ENCODE assay signal across 18 cellular contexts in genomic region chr4:158869001-158869400, GRCh38.
A peak's percentile ranks its signal among the peaks of the same experiment; 100 is the strongest.
DNase-seq lines count a peak whose midpoint lies in the region; ATAC-seq and TF ChIP-seq lines count a peak whose summit lies in the region.
"Had no signal": no experiment of that assay in that cellular context is flagged by ENCODE, and none has a peak within 500 bp of the region (broad histone marks: within the 10 kb centered on the region; RNA-seq: fewer than 3 reads in every experiment).

No MANE protein-coding gene starts in this region.

- H3K27ac Mint-ChIP-seq in WTC11 = peak overlapping the region; percentile 62; the same call in 1 of the 2 replicates
- H3K27ac Mint-ChIP-seq in effector memory CD8-positive, alpha-beta T cell = peak overlapping the region; percentile 61 to 63
- H3K27ac Mint-ChIP-seq in nephron progenitor cell = peak overlapping the region; percentile 26
- H3K27ac Mint-ChIP-seq: B cell; CD8-positive, alpha-beta T cell; HFFc6 had no signal

- no peak for DNase-seq in WTC11 (ENCODE audit: low spot score)
- no peak for DNase-seq in effector memory CD8-positive, alpha-beta T cell
- DNase-seq in nephron progenitor cell = no peak
- DNase-seq in tibial artery = no peak
- no peak for DNase-seq in NK-92 treated with Interleukin-12 subunit alpha and Interleukin-12 subunit beta, amount 100 ng/mL, for 24 hours (lab: John Stamatoyannopoulos, UW)
- no peak for DNase-seq in left ventricle myocardium superior
- no peak for DNase-seq in Right ventricle myocardium superior
- DNase-seq: Caco-2; CD4-positive, CD25-positive, alpha-beta regulatory T cell; CD8-positive, alpha-beta T cell; DMS153; DND-41; HFFc6 had no signal

- intact Hi-C loops in tibial artery (cut with DNase I; ENCODE audit: low total_unique reads) (no loop called here), left ventricle myocardium superior (cut with micrococcal nuclease) (no loop called here), Right ventricle myocardium superior (cut with DNase I) (no loop called here)

- POLR2A ChIA-PET in WTC11 (lab: Charles Lee) = no interaction called here

- peak overlapping the region; percentile 64 to 78 for H3K27ac ChIP-seq in tibial artery
- H3K27ac ChIP-seq: BLaER1, C4-2B had no signal

- H3K4me3 Mint-ChIP-seq in WTC11 (no peak overlapping the region), nephron progenitor cell (no peak overlapping the region)
- no peak overlapping the region for H3K4me3 Mint-ChIP-seq in effector memory CD8-positive, alpha-beta T cell
- H3K4me3 Mint-ChIP-seq: B cell; CD4-positive, CD25-positive, alpha-beta regulatory T cell; CD8-positive, alpha-beta T cell; GM23338; HFFc6 had no signal

- H3K9me3 ChIP-seq in tibial artery = no peaks in the 10 kb centered on the region
- H3K9me3 ChIP-seq: BLaER1, Caco-2, HAP-1 had no signal

- H3K9me3 Mint-ChIP-seq in WTC11 (no peaks in the 10 kb centered on the region), nephron progenitor cell (no peaks in the 10 kb centered on the region)
- H3K9me3 Mint-ChIP-seq in effector memory CD8-positive, alpha-beta T cell = no peaks in the 10 kb centered on the region
- H3K9me3 Mint-ChIP-seq: CD4-positive, CD25-positive, alpha-beta regulatory T cell; CD8-positive, alpha-beta T cell; GM23338; HFFc6 had no signal

- H3K4me3 ChIP-seq in tibial artery = no peak overlapping the region
- H3K4me3 ChIP-seq: BLaER1, GM23338, HAP-1 had no signal

- peaks cover 3% of the 10 kb centered on the region for H3K36me3 Mint-ChIP-seq in WTC11
- peaks cover 11% of the 10 kb centered on the region for H3K36me3 Mint-ChIP-seq in effector memory CD8-positive, alpha-beta T cell (ENCODE audit: insufficient read depth)
- peaks cover 12% of the 10 kb centered on the region for H3K36me3 Mint-ChIP-seq in nephron progenitor cell (ENCODE audit: low read depth)

- peaks cover 2 to 29% (median 27%) of the 10 kb centered on the region in 3 donors for H3K36me3 ChIP-seq in tibial artery
- H3K36me3 ChIP-seq: HAP-1 had no signal

- H3K4me1 ChIP-seq in tibial artery = peaks cover 0 to 46% (median 28%) of the 10 kb centered on the region in 4 donors

- CTCF ChIA-PET in WTC11 (lab: Charles Lee) = interaction anchor here (1.2 kb wide), 1 partner anchor 334 kb away, joined by 3 read pairs; no protein-coding TSS in a partner anchor

- no peaks in the 10 kb centered on the region for H3K27me3 ChIP-seq in tibial artery
- H3K27me3 ChIP-seq: BLaER1 had no signal

- H3K27me3 Mint-ChIP-seq in WTC11 (ENCODE audit: low read depth) (no peaks in the 10 kb centered on the region), nephron progenitor cell (ENCODE audit: low read depth, poor library complexity) (peaks cover 4% of the 10 kb centered on the region)
- H3K27me3 Mint-ChIP-seq in effector memory CD8-positive, alpha-beta T cell = no peaks in the 10 kb centered on the region
- H3K27me3 Mint-ChIP-seq: CD4-positive, CD25-positive, alpha-beta regulatory T cell had no signal

- ATAC-seq in WTC11 (no peak), left ventricle myocardium superior (no peak), Right ventricle myocardium superior (ENCODE audit: poor library complexity) (no peak)
- ATAC-seq in effector memory CD8-positive, alpha-beta T cell (replicated peaks) = no peak
- ATAC-seq: CD8-positive, alpha-beta T cell; GM23338 had no signal

- TF ChIP-seq CTCF in WTC11 (IDR thresholded peaks at IDR 0.05) = no peak
- TF ChIP-seq CTCF in nephron progenitor cell (IDR thresholded peaks at IDR 0.05) = no peak
- no peak for TF ChIP-seq CTCF in tibial artery (IDR thresholded peaks at IDR 0.05)

- H3K4me1 Mint-ChIP-seq in WTC11 (peaks cover 17% of the 10 kb centered on the region), nephron progenitor cell (peaks cover 30% of the 10 kb centered on the region)
- H3K4me1 Mint-ChIP-seq in effector memory CD8-positive, alpha-beta T cell (ENCODE audit: low read depth in 2 of 2) = peaks cover 17 to 21% of the 10 kb centered on the region in 2 donors
- H3K4me1 Mint-ChIP-seq: B cell had no signal

TF ChIP-seq in WTC11, 78 proteins besides CTCF, POLR2A, EP300 and RAD21 (continues in another document):
- no peak for TF ChIP-seq ZNF138 (CRISPR knock-in tag; conservative IDR thresholded peaks at IDR 0.05)
- TF ChIP-seq MAX (CRISPR knock-in tag; IDR thresholded peaks at IDR 0.05) = no peak
- TF ChIP-seq NFE2L1 (CRISPR knock-in tag; IDR thresholded peaks at IDR 0.05) = no peak
- TF ChIP-seq PREB (CRISPR knock-in tag; IDR thresholded peaks at IDR 0.05; ENCODE audit: borderline replicate concordance) = no peak
- TF ChIP-seq GABPB1 (CRISPR knock-in tag; IDR thresholded peaks at IDR 0.05) = no peak
- no peak for TF ChIP-seq PRDM15 (CRISPR knock-in tag; IDR thresholded peaks at IDR 0.05)
- no peak for TF ChIP-seq NFATC4 (CRISPR knock-in tag; IDR thresholded peaks at IDR 0.05)
- TF ChIP-seq RORB (CRISPR knock-in tag; IDR thresholded peaks at IDR 0.05) = no peak
- no peak for TF ChIP-seq USF1 (CRISPR knock-in tag; IDR thresholded peaks at IDR 0.05)
- no peak for TF ChIP-seq PRRX2 (CRISPR knock-in tag; IDR thresholded peaks at IDR 0.05)
- TF ChIP-seq ZNF396 (CRISPR knock-in tag; IDR thresholded peaks at IDR 0.05; ENCODE audit: borderline replicate concordance) = no peak
- TF ChIP-seq FOXP4 (CRISPR knock-in tag; IDR thresholded peaks at IDR 0.05) = no peak
- no peak for TF ChIP-seq ELF4 (CRISPR knock-in tag; IDR thresholded peaks at IDR 0.05; ENCODE audit: low read depth)
- no peak for TF ChIP-seq CBFB (CRISPR knock-in tag; IDR thresholded peaks at IDR 0.05; ENCODE audit: low read depth)
- TF ChIP-seq ZNF263 (CRISPR knock-in tag; IDR thresholded peaks at IDR 0.05; ENCODE audit: low read depth) = no peak
